ENCODE assay signal across 22 cellular contexts in genomic region chr10:58066126-58066525, GRCh38.
DNase-seq lines count a peak whose midpoint lies in the region; ATAC-seq and TF ChIP-seq lines count a peak whose summit lies in the region.
"Had no signal": no experiment of that assay in that cellular context is flagged by ENCODE, and none has a peak within 500 bp of the region (broad histone marks: within the 10 kb centered on the region; RNA-seq: fewer than 3 reads in every experiment).

No MANE protein-coding gene starts in this region.

- BruUV-seq in PC-3 (replicated peaks; lab: Mats Ljungman, UMichigan) = no TSS peak

- intact Hi-C loops in PC-3 (cut with micrococcal nuclease) = no loop called here

- POLR2A ChIA-PET in PC-3 (lab: Charles Lee; ENCODE audit: unreplicated experiment) = no interaction called here

- H2AFZ ChIP-seq in PC-3 (ENCODE audit: low read length) = peak overlapping the region; percentile 31; the same call in 1 of the 2 replicates
- H2AFZ ChIP-seq in neural progenitor cell (replicated peaks) = peak overlapping the region; percentile 57

- H3K27me3 ChIP-seq in PC-3 (ENCODE audit: low read length) (no peaks in the 10 kb centered on the region), neural progenitor cell (no peaks in the 10 kb centered on the region)
- H3K27me3 ChIP-seq: BE2C, BLaER1 had no signal

- H3K9ac ChIP-seq in PC-3 (ENCODE audit: low read length) (no peak overlapping the region), neural progenitor cell (no peak overlapping the region)
- H3K9ac ChIP-seq: BLaER1 had no signal

- peaks cover 2% of the 10 kb centered on the region for H3K27me3 Mint-ChIP-seq in neural progenitor cell (ENCODE audit: insufficient read depth, low read depth)

- H3K36me3 Mint-ChIP-seq in neural progenitor cell = no peaks in the 10 kb centered on the region
- H3K36me3 Mint-ChIP-seq: CD14-positive monocyte; CD4-positive, alpha-beta memory T cell; CD4-positive, CD25-positive, alpha-beta regulatory T cell; CD8-positive, alpha-beta memory T cell had no signal

- CTCF ChIA-PET in PC-3 (lab: Charles Lee) = interaction anchor here (0.5 kb wide), 1 partner anchor 646 kb away, joined by 8 read pairs; no protein-coding TSS in a partner anchor

- H3K4me1 Mint-ChIP-seq in neural progenitor cell = peaks cover 13% of the 10 kb centered on the region
- H3K4me1 Mint-ChIP-seq: CD14-positive monocyte; CD4-positive, alpha-beta memory T cell; CD4-positive, CD25-positive, alpha-beta regulatory T cell; CD8-positive, alpha-beta memory T cell had no signal

- H3K4me2 ChIP-seq in PC-3 (ENCODE audit: low read length) = no peak overlapping the region
- no peak overlapping the region for H3K4me2 ChIP-seq in neural progenitor cell
- H3K4me2 ChIP-seq: BLaER1 had no signal

- H3K9me3 ChIP-seq in PC-3 (ENCODE audit: low read length) (no peaks in the 10 kb centered on the region), neural progenitor cell (ENCODE audit: low read depth) (no peaks in the 10 kb centered on the region)
- H3K9me3 ChIP-seq: BE2C, BLaER1 had no signal

- H4K20me1 ChIP-seq in PC-3 (ENCODE audit: low read length) (no peaks in the 10 kb centered on the region), neural progenitor cell (ENCODE audit: low read depth) (no peaks in the 10 kb centered on the region)
- H4K20me1 ChIP-seq: BLaER1 had no signal

- H3K79me2 ChIP-seq in PC-3 (ENCODE audit: low read length) (no peaks in the 10 kb centered on the region), neural progenitor cell (ENCODE audit: low read depth) (no peaks in the 10 kb centered on the region)

- no peaks in the 10 kb centered on the region for H3K9me2 ChIP-seq in PC-3 (replicated peaks; ENCODE audit: low read length)

- H3K9me3 Mint-ChIP-seq in neural progenitor cell = no peaks in the 10 kb centered on the region
- H3K9me3 Mint-ChIP-seq: CD14-positive monocyte; CD4-positive, alpha-beta memory T cell had no signal

- H3K27ac ChIP-seq in PC-3 (ENCODE audit: low read length) (no peak overlapping the region), neural progenitor cell (no peak overlapping the region)
- H3K27ac ChIP-seq: BLaER1 had no signal

- ATAC-seq in PC-3 (no peak), HG02759 (IDR thresholded peaks at IDR 0.05; ENCODE audit: unreplicated experiment) (no peak), HG02840 (IDR thresholded peaks at IDR 0.05; ENCODE audit: low FRiP score, unreplicated experiment) (no peak)
- ATAC-seq: GM12878 had no signal

- H3K4me1 ChIP-seq in PC-3 (ENCODE audit: insufficient read depth, low read length) (peaks cover 12% of the 10 kb centered on the region; the same call in 1 of the 2 replicates), neural progenitor cell (peaks cover 9% of the 10 kb centered on the region)
- H3K4me1 ChIP-seq: BLaER1 had no signal

- no peak for DNase-seq in PC-3
- no peak for DNase-seq in neural progenitor cell (ENCODE audit: low spot score)
- no peak for DNase-seq in activated gamma-delta T cell treated with Interleukin-2 at 50 U/mL for 16 hours
- DNase-seq: 8988T; ACHN; BE2C; CD4-positive, alpha-beta memory T cell; CD4-positive, CD25-positive, alpha-beta regulatory T cell; CD8-positive, alpha-beta memory T cell; COR-L47; DMS 273 treated with DMSO at 0.1 percent for 48 hours; DMS153; DMS53; DMS79; DND-41; EL; GDM1 had no signal

- H3K4me3 ChIP-seq in PC-3 (ENCODE audit: low read length) = no peak overlapping the region
- no peak overlapping the region for H3K4me3 ChIP-seq in neural progenitor cell
- H3K4me3 ChIP-seq: BLaER1, GM12878 had no signal

- H3K36me3 ChIP-seq in PC-3 (ENCODE audit: low read depth, low read length) (no peaks in the 10 kb centered on the region), neural progenitor cell (no peaks in the 10 kb centered on the region)
- H3K36me3 ChIP-seq: BE2C, BLaER1 had no signal

- no peak overlapping the region for H3K4me3 Mint-ChIP-seq in neural progenitor cell
- H3K4me3 Mint-ChIP-seq: CD14-positive monocyte; CD4-positive, alpha-beta memory T cell; CD4-positive, CD25-positive, alpha-beta regulatory T cell; CD8-positive, alpha-beta memory T cell had no signal

- TF ChIP-seq CTCF in PC-3 (conservative IDR thresholded peaks at IDR 0.05; ENCODE audit: low read depth, low read length) (no peak), neural progenitor cell (IDR thresholded peaks at IDR 0.05) (no peak)

- no peak overlapping the region for H3K27ac Mint-ChIP-seq in neural progenitor cell
- H3K27ac Mint-ChIP-seq: CD14-positive monocyte; CD4-positive, alpha-beta memory T cell; CD4-positive, CD25-positive, alpha-beta regulatory T cell; CD8-positive, alpha-beta memory T cell had no signal

- H3F3A ChIP-seq in PC-3 (ENCODE audit: low read length, unreplicated experiment) (no peaks in the 10 kb centered on the region), neural progenitor cell (ENCODE audit: low read depth) (no peaks in the 10 kb centered on the region)
